In the genomic region with DNA sequence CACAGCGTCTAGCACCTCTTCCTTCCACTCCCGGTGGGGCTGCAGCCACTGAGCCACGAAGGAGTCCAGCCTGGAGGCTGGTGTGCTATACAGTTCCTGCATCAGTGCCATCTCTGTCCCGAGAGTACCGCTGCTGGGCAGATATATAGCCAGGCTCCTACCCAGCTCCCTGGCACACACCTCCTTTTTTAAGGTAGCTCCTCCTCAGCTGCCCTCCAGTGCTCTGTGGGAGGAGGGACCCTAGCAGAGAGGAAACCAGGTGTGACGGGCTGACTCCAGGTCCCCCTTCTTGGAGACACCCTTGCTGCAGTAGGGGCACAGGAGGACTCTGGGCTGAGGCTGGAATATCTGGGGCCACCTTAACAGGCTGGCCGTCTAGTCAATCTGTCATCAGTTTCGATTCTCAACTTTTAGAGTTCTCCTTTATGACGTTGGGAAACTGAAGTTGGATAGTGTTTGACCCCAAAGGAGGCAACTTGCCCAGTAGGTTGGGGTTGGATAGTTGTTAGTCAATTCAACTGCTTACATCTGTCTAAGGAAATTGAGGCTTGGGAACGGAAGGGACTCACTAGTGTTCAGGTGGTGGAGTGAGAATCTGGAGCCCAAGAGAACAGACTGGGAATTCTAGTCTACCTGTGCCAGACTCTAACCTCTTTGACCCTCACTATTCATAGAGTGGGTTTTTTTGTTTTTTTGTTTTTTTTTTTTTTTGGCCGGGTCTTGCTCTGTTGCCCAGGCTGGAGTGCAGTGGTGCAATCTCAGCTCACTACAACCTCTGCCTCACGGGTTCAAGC, we compare ENCODE assay signal across 2 cellular contexts.
A peak's percentile ranks its signal among the peaks of the same experiment; 100 is the strongest.
TF ChIP-seq lines count a peak whose summit lies in the region.

Gene OASL, minus strand, starts transcription at position 386 of the 794 bp plus-strand sequence. Its CDS starts 275 bp downstream, at position 111.

TF ChIP-seq in SK-N-SH, 30 proteins besides CTCF, POLR2A, EP300 and RAD21 (continued from another document):
- TF ChIP-seq USF1 (IDR thresholded peaks at IDR 0.05; ENCODE audit: borderline replicate concordance, low read depth): no peak
TF ChIP-seq in SK-N-SH: peak in this region for 1.

TF ChIP-seq in liver, 16 proteins besides CTCF, POLR2A, EP300 and RAD21:
- peak; percentile 61 for TF ChIP-seq REST (IDR thresholded peaks at IDR 0.05)
- TF ChIP-seq FOXA2 (IDR thresholded peaks at IDR 0.05): peak; percentile 32
- TF ChIP-seq JUND (IDR thresholded peaks at IDR 0.05): peak; percentile 45 to 77
- peak in 1 of 2 donors; percentile 50 for TF ChIP-seq GABPA (IDR thresholded peaks at IDR 0.05 in 1 of 2, conservative IDR thresholded peaks at IDR 0.05 in 1 of 2)
- TF ChIP-seq NR2F2 (IDR thresholded peaks at IDR 0.05): peak; percentile 33
- TF ChIP-seq RXRA (IDR thresholded peaks at IDR 0.05): peak; percentile 93 to 95
- TF ChIP-seq HNF4A (conservative IDR thresholded peaks at IDR 0.05): peak; percentile 66 to 78
- TF ChIP-seq YY1 (IDR thresholded peaks at IDR 0.05): peak; percentile 71
- TF ChIP-seq ATF3 (IDR thresholded peaks at IDR 0.05): no peak
- TF ChIP-seq EGR1 (IDR thresholded peaks at IDR 0.05; ENCODE audit: low read depth in 2 of 2): peak in 1 of 2 donors; percentile 65
- TF ChIP-seq, protein P1, sequence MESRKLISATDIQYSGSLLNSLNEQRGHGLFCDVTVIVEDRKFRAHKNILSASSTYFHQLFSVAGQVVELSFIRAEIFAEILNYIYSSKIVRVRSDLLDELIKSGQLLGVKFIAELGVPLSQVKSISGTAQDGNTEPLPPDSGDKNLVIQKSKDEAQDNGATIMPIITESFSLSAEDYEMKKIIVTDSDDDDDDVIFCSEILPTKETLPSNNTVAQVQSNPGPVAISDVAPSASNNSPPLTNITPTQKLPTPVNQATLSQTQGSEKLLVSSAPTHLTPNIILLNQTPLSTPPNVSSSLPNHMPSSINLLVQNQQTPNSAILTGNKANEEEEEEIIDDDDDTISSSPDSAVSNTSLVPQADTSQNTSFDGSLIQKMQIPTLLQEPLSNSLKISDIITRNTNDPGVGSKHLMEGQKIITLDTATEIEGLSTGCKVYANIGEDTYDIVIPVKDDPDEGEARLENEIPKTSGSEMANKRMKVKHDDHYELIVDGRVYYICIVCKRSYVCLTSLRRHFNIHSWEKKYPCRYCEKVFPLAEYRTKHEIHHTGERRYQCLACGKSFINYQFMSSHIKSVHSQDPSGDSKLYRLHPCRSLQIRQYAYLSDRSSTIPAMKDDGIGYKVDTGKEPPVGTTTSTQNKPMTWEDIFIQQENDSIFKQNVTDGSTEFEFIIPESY (IDR thresholded peaks at IDR 0.05): peak; percentile 79
- peak; percentile 34 for TF ChIP-seq MAX (IDR thresholded peaks at IDR 0.05)
- TF ChIP-seq SP1 (IDR thresholded peaks at IDR 0.05): peak; percentile 92
- TF ChIP-seq TAF1 (conservative IDR thresholded peaks at IDR 0.05): peak; percentile 42
- TF ChIP-seq HNF4G (IDR thresholded peaks at IDR 0.05): peak; percentile 21
- TF ChIP-seq FOXA1 (IDR thresholded peaks at IDR 0.05): no peak
